In the genomic region with DNA sequence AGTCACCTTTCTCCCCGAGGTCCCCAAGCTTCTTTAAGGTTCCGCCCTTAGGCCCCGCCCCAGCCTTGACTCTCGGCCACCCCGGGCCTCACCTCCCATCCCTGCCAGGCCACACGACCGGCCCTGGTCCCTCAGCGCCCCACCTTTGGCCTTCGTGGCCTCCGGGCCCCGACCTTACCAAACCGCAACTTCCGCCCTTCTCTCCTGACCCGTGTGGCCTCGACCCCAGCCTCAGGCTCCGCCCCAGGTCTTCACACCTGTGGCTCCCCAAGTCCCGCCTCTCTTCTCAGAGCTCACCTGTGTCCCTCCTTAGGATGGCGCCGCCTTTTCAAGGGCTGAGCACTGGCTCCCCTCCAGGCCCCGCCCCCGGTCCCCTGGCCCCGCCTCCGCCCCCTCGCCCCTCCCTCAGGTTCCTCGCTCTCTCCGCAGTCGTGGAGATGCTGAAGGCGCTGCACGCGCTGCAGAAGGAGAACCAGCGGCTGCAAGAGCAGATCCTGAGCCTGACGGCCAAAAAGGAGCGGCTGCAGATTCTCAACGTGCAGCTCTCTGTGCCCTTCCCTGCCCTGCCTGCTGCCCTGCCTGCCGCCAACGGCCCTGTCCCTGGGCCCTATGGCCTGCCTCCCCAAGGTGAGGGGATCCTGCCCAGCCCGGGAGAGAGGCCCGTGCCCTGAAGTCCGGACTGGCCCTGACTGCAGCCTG, we compare ENCODE assay signal across 21 cellular contexts. TPM values are rescaled to one million over a fixed set of nuclear protein-coding genes. Genes with fewer than 3 reads are reported as not detected.
DNase-seq lines count a peak whose midpoint lies in the region; ATAC-seq and TF ChIP-seq lines count a peak whose summit lies in the region.
"Had no signal": no experiment of that assay in that cellular context is flagged by ENCODE, and none has a peak within 500 bp of the region (broad histone marks: within the 10 kb centered on the region; RNA-seq: fewer than 3 reads in every experiment).

No MANE protein-coding gene starts in this region.

- no peak for TF ChIP-seq POLR2A in HCT116 (IDR thresholded peaks at IDR 0.05; ENCODE audit: borderline replicate concordance, extremely low read depth, insufficient read depth, insufficient read length)

- RAD21 ChIA-PET in HCT116 (lab: Charles Lee; ENCODE audit: low non-redundant PET in 1 of 2, low total read pairs in 2 of 2, uncharacterized antibody in 2 of 2, unreplicated experiment in 2 of 2) = no interaction called here

- DNase-seq in T-helper 1 cell = no peak
- DNase-seq in HCT116 (ENCODE audit: low read depth, low spot score) = no peak
- peak; percentile 82 for DNase-seq in iPS DF 19.7 (ENCODE audit: low read depth, low spot score)
- DNase-seq in nephron progenitor cell = peak; percentile 59
- no peak for DNase-seq in Right ventricle myocardium inferior (ENCODE audit: missing footprints)
- no peak for DNase-seq in effector memory CD4-positive, alpha-beta T cell
- DNase-seq in activated gamma-delta T cell (lab: John Stamatoyannopoulos, UW) = no peak
- DNase-seq: activated CD4-positive, CD25-positive, alpha-beta regulatory T cell; activated naive CD4-positive, alpha-beta T cell treated with anti-CD3 and anti-CD28 coated beads, Interleukin-2, amount 50 U/mL, for 16 hours; body of pancreas; CD4-positive, alpha-beta T cell; midbrain; NCI-H2029; NCI-H524; Right ventricle myocardium superior; T-helper 17 cell had no signal

- H4K20me1 ChIP-seq in HCT116 (ENCODE audit: insufficient read depth) = no peaks in the 10 kb centered on the region

- CTCF ChIA-PET in HCT116 (lab: Charles Lee) = no interaction called here

- no peak overlapping the region for H3K4me3 ChIP-seq in HCT116 (replicated peaks in 1 of 2; ENCODE audit: low read depth in 1 of 2, low read length in 2 of 2)
- H3K4me3 ChIP-seq in effector memory CD4-positive, alpha-beta T cell (ENCODE audit: insufficient read depth, low read depth, low read length, poor library complexity, severe bottlenecking) = no peak overlapping the region
- H3K4me3 ChIP-seq: body of pancreas, gastroesophageal sphincter had no signal

- no peaks in the 10 kb centered on the region for H3K9me3 ChIP-seq in HCT116 (ENCODE audit: control insufficient read depth in 1 of 2, insufficient read depth in 1 of 2, low read depth in 1 of 2, low read length in 2 of 2)
- H3K9me3 ChIP-seq in effector memory CD4-positive, alpha-beta T cell (ENCODE audit: control insufficient read depth, low read length) = no peaks in the 10 kb centered on the region
- H3K9me3 ChIP-seq: body of pancreas, gastroesophageal sphincter, neutrophil had no signal

- H2AFZ ChIP-seq in HCT116 (ENCODE audit: low read depth, low read length, poor library complexity, severe bottlenecking) = no peak overlapping the region

- H3K79me2 ChIP-seq in HCT116 (ENCODE audit: insufficient read depth, low read length) = no peaks in the 10 kb centered on the region

- no peak overlapping the region for H3K4me3 Mint-ChIP-seq in T-helper 1 cell treated with Interleukin-12 subunit alpha and Interleukin-12 subunit beta and Interleukin-4 antibody, amounts not matched to agents 30 μg/mL and 1 μg/mL, for 36 hours
- peak overlapping the region; percentile 76 for H3K4me3 Mint-ChIP-seq in nephron progenitor cell
- H3K4me3 Mint-ChIP-seq: CD4-positive, alpha-beta T cell; stimulated activated naive CD8-positive, alpha-beta T cell treated with anti-CD3 and anti-CD28 coated beads, Interleukin-15, Interleukin-2, amounts not matched to agents 100 ng/mL and 50 ng/mL, for 24 hours; T-helper 17 cell had no signal

- H3K9ac ChIP-seq in HCT116 (ENCODE audit: low read length) = no peak overlapping the region

- H3K36me3 Mint-ChIP-seq in T-helper 1 cell treated with Interleukin-12 subunit alpha and Interleukin-12 subunit beta and Interleukin-4 antibody, amounts not matched to agents 30 μg/mL and 1 μg/mL, for 36 hours (ENCODE audit: low read depth) = peaks cover 38% of the 10 kb centered on the region
- H3K36me3 Mint-ChIP-seq in nephron progenitor cell (ENCODE audit: low read depth) = peaks cover 32% of the 10 kb centered on the region

- no peaks in the 10 kb centered on the region for H3K27me3 ChIP-seq in HCT116 (ENCODE audit: insufficient read depth, low read length)
- no peaks in the 10 kb centered on the region for H3K27me3 ChIP-seq in effector memory CD4-positive, alpha-beta T cell (replicated peaks; ENCODE audit: control insufficient read depth, insufficient read depth, low read length, poor library complexity, severe bottlenecking)
- H3K27me3 ChIP-seq: body of pancreas, gastroesophageal sphincter, neutrophil had no signal

- intact Hi-C loops in HCT116 (cut with micrococcal nuclease) (no loop called here), Right ventricle myocardium inferior (cut with DNase I) (no loop called here)

- no peak overlapping the region for H3K4me2 ChIP-seq in HCT116 (ENCODE audit: low read length)

- no peak for TF ChIP-seq RAD21 in HCT116 (IDR thresholded peaks at IDR 0.05; ENCODE audit: low read depth)

- no peaks in the 10 kb centered on the region for H3K9me2 ChIP-seq in HCT116 (ENCODE audit: insufficient read depth)

- no peaks in the 10 kb centered on the region for H3K27me3 Mint-ChIP-seq in T-helper 1 cell treated with Interleukin-12 subunit alpha and Interleukin-12 subunit beta and Interleukin-4 antibody, amounts not matched to agents 30 μg/mL and 1 μg/mL, for 36 hours (ENCODE audit: low read depth)
- H3K27me3 Mint-ChIP-seq in nephron progenitor cell (ENCODE audit: low read depth, poor library complexity) = peaks cover 3% of the 10 kb centered on the region
- H3K27me3 Mint-ChIP-seq: CD4-positive, alpha-beta T cell; IgD-negative memory B cell; stimulated activated naive CD8-positive, alpha-beta T cell treated with anti-CD3 and anti-CD28 coated beads, Interleukin-15, Interleukin-2, amounts not matched to agents 100 ng/mL and 50 ng/mL, for 24 hours; T-helper 17 cell had no signal

- no peaks in the 10 kb centered on the region for H3K9me3 Mint-ChIP-seq in T-helper 1 cell treated with Interleukin-12 subunit alpha and Interleukin-12 subunit beta and Interleukin-4 antibody, amounts not matched to agents 30 μg/mL and 1 μg/mL, for 36 hours
- H3K9me3 Mint-ChIP-seq in nephron progenitor cell = no peaks in the 10 kb centered on the region
- H3K9me3 Mint-ChIP-seq: CD4-positive, alpha-beta T cell; IgD-negative memory B cell; stimulated activated naive CD8-positive, alpha-beta T cell treated with anti-CD3 and anti-CD28 coated beads, Interleukin-15, Interleukin-2, amounts not matched to agents 100 ng/mL and 50 ng/mL, for 24 hours had no signal

- ATAC-seq in HCT116 = peak; percentile 23; the same call in 1 of the 2 replicates
- no peak for ATAC-seq in Right ventricle myocardium inferior
- ATAC-seq: body of pancreas, gastroesophageal sphincter, T-helper 17 cell had no signal

- peaks cover 5 to 24% of the 10 kb centered on the region in 2 experiments for H3K4me1 ChIP-seq in HCT116 (ENCODE audit: control insufficient read depth in 1 of 2, insufficient read depth in 2 of 2, low read length in 2 of 2)
- H3K4me1 ChIP-seq in effector memory CD4-positive, alpha-beta T cell (ENCODE audit: control insufficient read depth, insufficient read depth, low read length, poor library complexity, severe bottlenecking) = peaks cover 8% of the 10 kb centered on the region

- no peak overlapping the region; the same call in 1 of the 2 replicates for H3K27ac ChIP-seq in HCT116 (ENCODE audit: low read depth, low read length)
- H3K27ac ChIP-seq in effector memory CD4-positive, alpha-beta T cell (ENCODE audit: insufficient read depth, low read length, poor library complexity, severe bottlenecking) = no peak overlapping the region
- H3K27ac ChIP-seq: neutrophil had no signal

- peak overlapping the region; percentile 59 for H3K27ac Mint-ChIP-seq in T-helper 1 cell treated with Interleukin-12 subunit alpha and Interleukin-12 subunit beta and Interleukin-4 antibody, amounts not matched to agents 30 μg/mL and 1 μg/mL, for 36 hours
- no peak overlapping the region for H3K27ac Mint-ChIP-seq in nephron progenitor cell

- POLR2A ChIA-PET in HCT116 (lab: Charles Lee) = interaction anchor here (0.5 kb wide), 1 partner anchor 20 kb away, joined by 3 read pairs; no protein-coding TSS in a partner anchor

- peaks cover 15 to 17% of the 10 kb centered on the region in 2 experiments for H3K36me3 ChIP-seq in HCT116 (ENCODE audit: control insufficient read depth in 1 of 2, insufficient read depth in 2 of 2, low read length in 2 of 2)
- peaks cover 70% of the 10 kb centered on the region for H3K36me3 ChIP-seq in effector memory CD4-positive, alpha-beta T cell (ENCODE audit: control insufficient read depth, insufficient read depth, low read length)

- no TSS peak for BruUV-seq in HCT116 (replicated peaks; lab: Mats Ljungman, UMichigan)

- H3K4me1 Mint-ChIP-seq in T-helper 1 cell treated with Interleukin-12 subunit alpha and Interleukin-12 subunit beta and Interleukin-4 antibody, amounts not matched to agents 30 μg/mL and 1 μg/mL, for 36 hours (ENCODE audit: low read depth) = peaks cover 17% of the 10 kb centered on the region
- peaks cover 43% of the 10 kb centered on the region for H3K4me1 Mint-ChIP-seq in nephron progenitor cell

- TF ChIP-seq CTCF in HCT116 (IDR thresholded peaks at IDR 0.05 in 2 of 3, conservative IDR thresholded peaks at IDR 0.05 in 1 of 3; ENCODE audit: borderline replicate concordance in 1 of 3, insufficient read depth in 1 of 3, low read depth in 2 of 3, low read length in 2 of 3) = no peak
- no peak for TF ChIP-seq CTCF in nephron progenitor cell (IDR thresholded peaks at IDR 0.05)

TF ChIP-seq in HCT116, 20 proteins besides CTCF, POLR2A, EP300 and RAD21 (continues in another document):
- TF ChIP-seq ZNF274 (IDR thresholded peaks at IDR 0.05; ENCODE audit: low read depth, low read length) (no peak), SRF (IDR thresholded peaks at IDR 0.05; ENCODE audit: low read depth) (no peak), FOSL1 (IDR thresholded peaks at IDR 0.05; ENCODE audit: low read depth) (no peak), CEBPB (IDR thresholded peaks at IDR 0.05; ENCODE audit: low read depth) (no peak), CBX3 (IDR thresholded peaks at IDR 0.05; ENCODE audit: low read depth) (no peak)
- TF ChIP-seq, protein P1, sequence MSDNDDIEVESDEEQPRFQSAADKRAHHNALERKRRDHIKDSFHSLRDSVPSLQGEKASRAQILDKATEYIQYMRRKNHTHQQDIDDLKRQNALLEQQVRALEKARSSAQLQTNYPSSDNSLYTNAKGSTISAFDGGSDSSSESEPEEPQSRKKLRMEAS (IDR thresholded peaks at IDR 0.05) = no peak

RNA-seq across cellular contexts. Expression of a gene that starts 10.0 kb away (rescaled TPM):
- total RNA-seq in HCT116 (2021; ENCODE audit: unreplicated experiment) = 50.2 TPM
- 24.8 and 31.7 TPM in 2 replicates for polyA plus RNA-seq in HCT116 (2012)
- 84.7 TPM for total RNA-seq in Right ventricle myocardium inferior

RNA-seq across cellular contexts. Expression of a gene that starts 15.0 kb away (rescaled TPM):
- total RNA-seq in HCT116 (2021; ENCODE audit: unreplicated experiment) (110 TPM), Right ventricle myocardium inferior (71.1 TPM)
- 45.6 and 52.4 TPM in 2 replicates for polyA plus RNA-seq in HCT116 (2012)

RNA-seq across cellular contexts. Expression of a gene that starts 28.0 kb away (rescaled TPM):
- total RNA-seq in HCT116 (2021; ENCODE audit: unreplicated experiment) (64.6 TPM), Right ventricle myocardium inferior (24.4 TPM)
- 60.2 and 61.4 TPM in 2 replicates for polyA plus RNA-seq in HCT116 (2012)
- total RNA-seq: CD4-positive, alpha-beta T cell; T-helper 17 cell had no signal
- polyA plus RNA-seq: IgD-negative memory B cell had no signal

RNA-seq across cellular contexts. Expression of a gene that starts 32.4 kb away (rescaled TPM):
- total RNA-seq in HCT116 (2021; ENCODE audit: unreplicated experiment) (346 TPM), Right ventricle myocardium inferior (175 TPM)
- 387 and 435 TPM in 2 replicates for polyA plus RNA-seq in HCT116 (2012)

RNA-seq across cellular contexts. Expression of a gene that starts 45.3 kb away (rescaled TPM):
- total RNA-seq in HCT116 (2021; ENCODE audit: unreplicated experiment) (37.9 TPM), Right ventricle myocardium inferior (0.51 TPM)
- polyA plus RNA-seq in HCT116 (2012) = 15.2 and 19.0 TPM in 2 replicates
- polyA plus RNA-seq: IgD-negative memory B cell had no signal

Comparison
In these comparisons a context has a peak if more than half of its experiments do, and no peak if none do; other contexts are left out.
1. DNase-seq: peak in iPS DF 19.7 (single experiment) and nephron progenitor cell (single experiment); none in T-helper 1 cell (0 of 5), HCT116 (single experiment), Right ventricle myocardium inferior (single experiment), effector memory CD4-positive, alpha-beta T cell (0 of 3) and activated gamma-delta T cell (single experiment).